ENCODE assay signal across 10 cellular contexts in the genomic region with DNA sequence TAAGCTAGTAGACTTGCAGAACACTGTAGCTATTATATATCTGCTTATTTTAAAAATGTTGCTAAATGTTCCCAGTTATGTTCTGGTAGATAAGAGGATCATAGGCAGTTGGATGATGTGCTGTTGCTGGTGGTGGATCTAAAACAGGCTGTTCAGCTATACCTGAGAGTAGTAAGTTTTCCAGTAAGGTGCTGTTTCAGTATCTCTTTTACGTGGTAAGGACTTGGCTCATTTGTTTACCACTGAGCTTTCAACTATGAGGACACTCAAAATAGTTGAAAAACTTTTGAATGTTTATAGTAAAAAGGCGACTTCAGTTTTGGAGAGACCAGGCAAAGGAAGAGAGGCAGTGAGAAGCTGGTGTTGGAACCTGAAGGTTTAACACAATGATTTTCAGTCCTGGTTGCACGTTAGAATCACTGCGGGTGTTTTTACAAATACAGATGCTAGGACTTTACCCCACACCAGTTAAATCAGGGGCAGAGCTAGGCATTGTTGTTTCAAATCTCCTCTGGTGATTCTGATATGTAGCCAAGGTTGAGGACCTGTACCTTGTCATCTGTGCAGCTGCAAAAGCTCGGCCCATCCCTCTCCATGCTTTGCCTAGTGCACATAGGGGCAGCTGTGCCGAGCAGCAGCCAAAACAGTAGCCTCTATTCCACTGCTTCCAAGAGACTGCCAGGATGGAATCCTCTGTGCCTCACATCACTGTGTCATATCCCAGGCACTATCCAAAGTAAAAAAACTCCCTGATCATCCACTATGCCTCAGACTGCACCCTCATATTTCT.
DNase-seq lines count a peak whose midpoint lies in the region; ATAC-seq and TF ChIP-seq lines count a peak whose summit lies in the region.
"Had no signal": no experiment of that assay in that cellular context is flagged by ENCODE, and none has a peak within 500 bp of the region (broad histone marks: within the 10 kb centered on the region; RNA-seq: fewer than 3 reads in every experiment).

No MANE protein-coding gene starts in this region.

- no peak overlapping the region for H3K4ac ChIP-seq in neuronal stem cell (ENCODE audit: low read length)

- no peak overlapping the region for H2BK5ac ChIP-seq in neuronal stem cell (ENCODE audit: low read length)

- no peak overlapping the region for H4K91ac ChIP-seq in neuronal stem cell (ENCODE audit: low read depth, low read length, poor library complexity)

- no peak overlapping the region for H2AK5ac ChIP-seq in neuronal stem cell (ENCODE audit: low read depth, low read length)

- peaks cover 2% of the 10 kb centered on the region for H3K79me1 ChIP-seq in neuronal stem cell (ENCODE audit: low read depth, low read length)

- no peak overlapping the region for H3K18ac ChIP-seq in neuronal stem cell (ENCODE audit: low read length)

- H2AFZ ChIP-seq in neuronal stem cell (ENCODE audit: low read length) = no peak overlapping the region

- no peaks in the 10 kb centered on the region for H3K27me3 ChIP-seq in neuronal stem cell (ENCODE audit: control insufficient read depth in 3 of 3, insufficient read depth in 3 of 3, low read depth in 1 of 3, low read length in 3 of 3)

- TF ChIP-seq CTCF in omental fat pad (IDR thresholded peaks at IDR 0.05) = no peak

- H3K4me1 ChIP-seq in neuronal stem cell (ENCODE audit: control insufficient read depth in 2 of 2, insufficient read depth in 1 of 2, low read depth in 1 of 2, low read length in 2 of 2) = peaks cover 0 to 6% of the 10 kb centered on the region in 2 donors

- ATAC-seq in GM19351 (IDR thresholded peaks at IDR 0.05; ENCODE audit: unreplicated experiment) (peak; percentile 91), HG02970 (IDR thresholded peaks at IDR 0.05; ENCODE audit: low FRiP score, unreplicated experiment) (peak; percentile 66), omental fat pad (ENCODE audit: low FRiP score) (no peak)

- H3K36me3 ChIP-seq in SK-N-MC (ENCODE audit: insufficient read depth, low read length) = peaks cover 12% of the 10 kb centered on the region
- no peaks in the 10 kb centered on the region for H3K36me3 ChIP-seq in neuronal stem cell (replicated peaks in 1 of 2; ENCODE audit: control insufficient read depth in 2 of 2, insufficient read depth in 2 of 2, low read length in 2 of 2)

- no peak overlapping the region for H3K4me2 ChIP-seq in neuronal stem cell (ENCODE audit: insufficient read depth, low read length, poor library complexity, severe bottlenecking)

- H3K4me3 ChIP-seq in SK-N-MC (no peak overlapping the region), neuronal stem cell (ENCODE audit: low read length in 2 of 2) (no peak overlapping the region)

- no peak overlapping the region for H2BK15ac ChIP-seq in neuronal stem cell (ENCODE audit: low read length)

- no peak overlapping the region for H3K23ac ChIP-seq in neuronal stem cell (ENCODE audit: low read depth, low read length, poor library complexity)

- H3K9ac ChIP-seq in SK-N-MC (ENCODE audit: insufficient read length) (no peak overlapping the region), neuronal stem cell (ENCODE audit: low read depth, low read length, poor library complexity) (no peak overlapping the region)

- peak; percentile 12 for DNase-seq in AG08395 (ENCODE audit: low spot score)
- no peak for DNase-seq in SK-N-MC (ENCODE audit: low read depth, low spot score)
- DNase-seq in omental fat pad (ENCODE audit: low spot score) = no peak
- DNase-seq in NCI-H146 treated with DMSO at 0.1 percent for 48 hours (lab: John Stamatoyannopoulos, UW; ENCODE audit: unreplicated experiment) = no peak
- no peak for DNase-seq in neuronal stem cell (ENCODE audit: low spot score)
- no peak for DNase-seq in NCI-H2227 (lab: John Stamatoyannopoulos, UW; ENCODE audit: unreplicated experiment)
- DNase-seq: activated naive CD4-positive, alpha-beta T cell treated with anti-CD3 and anti-CD28 coated beads, Interleukin-2, amount 10 ng/mL, durations not matched to agents 7 days and 5 days; stimulated activated CD4-positive, alpha-beta T cell treated with anti-CD3 and anti-CD28 coated beads, Interleukin-1b, Interleukin-23, amount 100 ng/mL, for 48 hours had no signal

- H3K27ac ChIP-seq in SK-N-MC = peak overlapping the region; percentile 87
- H3K27ac ChIP-seq in neuronal stem cell (replicated peaks; ENCODE audit: low read length) = no peak overlapping the region

- H4K8ac ChIP-seq in neuronal stem cell (ENCODE audit: low read depth, low read length) = no peak overlapping the region

- H3K14ac ChIP-seq in neuronal stem cell (ENCODE audit: low read length) = no peak overlapping the region

- H3K9me3 ChIP-seq in SK-N-MC (ENCODE audit: low read depth, low read length) (no peaks in the 10 kb centered on the region), neuronal stem cell (replicated peaks in 1 of 2; ENCODE audit: control insufficient read depth in 2 of 2, insufficient read depth in 1 of 2, low read depth in 1 of 2, low read length in 2 of 2) (peaks cover 0 to 7% of the 10 kb centered on the region in 2 donors)

- H2BK120ac ChIP-seq in neuronal stem cell (ENCODE audit: low read depth, low read length) = no peak overlapping the region

- H2BK12ac ChIP-seq in neuronal stem cell (ENCODE audit: low read length) = no peak overlapping the region

- WGBS in neuronal stem cell (ENCODE audit: extremely low coverage in 2 of 2, insufficient read length in 2 of 2, insufficient replicate concordance in 1 of 2), 2 donors = no CpG with 5 or more reads among the region's 6 CpGs
